Comparison of ENCODE assay signal across 1 cellular context in the genomic region with DNA sequence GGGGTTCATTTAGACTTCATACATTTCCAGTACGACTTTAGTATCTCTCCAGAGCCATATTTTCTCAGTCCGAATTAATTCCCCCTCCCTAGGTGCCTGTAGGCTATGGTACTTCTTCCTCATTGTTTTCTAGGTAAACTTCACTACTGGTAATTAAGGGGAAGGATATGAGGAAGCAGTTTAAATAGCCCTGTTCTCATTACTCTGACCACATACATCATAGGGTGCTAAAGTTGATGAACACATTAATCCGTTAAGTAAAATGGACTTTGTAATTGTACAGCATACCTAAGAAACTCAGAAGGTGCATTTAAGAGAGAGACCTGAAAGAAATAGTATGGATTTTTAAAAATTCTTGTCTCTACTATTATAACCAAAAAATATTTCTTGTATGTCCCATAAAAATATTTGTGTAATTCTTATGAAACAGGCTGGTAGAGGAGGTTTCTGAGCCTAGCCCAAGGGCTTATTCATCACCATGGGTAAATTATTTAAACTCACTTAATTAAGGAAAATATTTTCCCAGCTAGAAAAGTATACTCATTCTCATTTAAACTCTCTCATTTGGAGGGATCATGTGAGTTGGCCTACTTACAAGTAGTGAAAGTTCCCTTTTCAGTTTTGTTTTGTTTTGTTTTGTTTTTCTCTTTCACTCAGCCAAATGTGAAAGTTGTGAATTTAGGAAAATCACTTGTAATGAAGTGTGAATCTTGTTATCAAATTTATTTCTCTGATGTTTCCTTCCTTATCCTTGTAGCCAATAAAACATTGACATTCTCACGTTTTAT.
A peak's percentile ranks its signal among the peaks of the same experiment; 100 is the strongest.
TF ChIP-seq lines count a peak whose summit lies in the region.

No MANE protein-coding gene starts in this region.

TF ChIP-seq in GM12878, 131 proteins besides CTCF, POLR2A, EP300 and RAD21 (continued from another document and continues in another):
- TF ChIP-seq, protein P1, sequence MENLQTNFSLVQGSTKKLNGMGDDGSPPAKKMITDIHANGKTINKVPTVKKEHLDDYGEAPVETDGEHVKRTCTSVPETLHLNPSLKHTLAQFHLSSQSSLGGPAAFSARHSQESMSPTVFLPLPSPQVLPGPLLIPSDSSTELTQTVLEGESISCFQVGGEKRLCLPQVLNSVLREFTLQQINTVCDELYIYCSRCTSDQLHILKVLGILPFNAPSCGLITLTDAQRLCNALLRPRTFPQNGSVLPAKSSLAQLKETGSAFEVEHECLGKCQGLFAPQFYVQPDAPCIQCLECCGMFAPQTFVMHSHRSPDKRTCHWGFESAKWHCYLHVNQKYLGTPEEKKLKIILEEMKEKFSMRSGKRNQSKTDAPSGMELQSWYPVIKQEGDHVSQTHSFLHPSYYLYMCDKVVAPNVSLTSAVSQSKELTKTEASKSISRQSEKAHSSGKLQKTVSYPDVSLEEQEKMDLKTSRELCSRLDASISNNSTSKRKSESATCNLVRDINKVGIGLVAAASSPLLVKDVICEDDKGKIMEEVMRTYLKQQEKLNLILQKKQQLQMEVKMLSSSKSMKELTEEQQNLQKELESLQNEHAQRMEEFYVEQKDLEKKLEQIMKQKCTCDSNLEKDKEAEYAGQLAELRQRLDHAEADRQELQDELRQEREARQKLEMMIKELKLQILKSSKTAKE (IDR thresholded peaks at IDR 0.05; ENCODE audit: low read depth, poor library complexity, severe bottlenecking) = peak; percentile 34
- TF ChIP-seq HCFC1 (IDR thresholded peaks at IDR 0.05; ENCODE audit: low read length) (no peak), BCL11A (IDR thresholded peaks at IDR 0.05; ENCODE audit: low read depth, low read length) (no peak), NR2C1 (IDR thresholded peaks at IDR 0.05) (no peak), CBX5 (IDR thresholded peaks at IDR 0.05; ENCODE audit: low read depth) (no peak), MXI1 (IDR thresholded peaks at IDR 0.05; ENCODE audit: low read depth, low read length) (no peak), SRF (IDR thresholded peaks at IDR 0.05; ENCODE audit: low read depth in 2 of 2, low read length in 2 of 2) (no peak), MEF2B (IDR thresholded peaks at IDR 0.05; ENCODE audit: partially characterized antibody, poor library complexity, severe bottlenecking) (no peak), RB1 (IDR thresholded peaks at IDR 0.05; ENCODE audit: borderline replicate concordance) (no peak), EED (IDR thresholded peaks at IDR 0.05; ENCODE audit: low read depth) (no peak), CEBPB (IDR thresholded peaks at IDR 0.05; ENCODE audit: borderline replicate concordance in 1 of 2, low read depth in 2 of 2, low read length in 2 of 2) (no peak), CREB1 (IDR thresholded peaks at IDR 0.05; ENCODE audit: low read depth) (no peak), JUNB (IDR thresholded peaks at IDR 0.05) (0 out of 2 replicates have a peak, but pooled peaks have one; percentile 9), IKZF2 (IDR thresholded peaks at IDR 0.05) (peak; percentile 43 to 53; a peak in 2 of 4 replicates), MYC (IDR thresholded peaks at IDR 0.05; ENCODE audit: insufficient read depth, insufficient read length, insufficient replicate concordance, low read length, severe bottlenecking) (no peak), CBX3 (IDR thresholded peaks at IDR 0.05; ENCODE audit: borderline replicate concordance, low read depth) (no peak), ZNF622 (IDR thresholded peaks at IDR 0.05) (no peak), RAD51 (IDR thresholded peaks at IDR 0.05) (peak; percentile 59), LARP7 (IDR thresholded peaks at IDR 0.05) (no peak), MEF2A (IDR thresholded peaks at IDR 0.05; ENCODE audit: insufficient read depth, low read depth, low read length) (no peak), FOS (IDR thresholded peaks at IDR 0.05; ENCODE audit: borderline replicate concordance, extremely low read depth, insufficient read length) (no peak), KDM1A (IDR thresholded peaks at IDR 0.05; ENCODE audit: borderline replicate concordance) (no peak), ATF7 (IDR thresholded peaks at IDR 0.05; ENCODE audit: low read depth) (no peak), NR2F1 (conservative IDR thresholded peaks at IDR 0.05) (no peak), POLR2AphosphoS5 (IDR thresholded peaks at IDR 0.05; ENCODE audit: low read length) (no peak), CHD1 (IDR thresholded peaks at IDR 0.05; ENCODE audit: low read depth, low read length) (no peak), ZNF384 (IDR thresholded peaks at IDR 0.05; ENCODE audit: borderline replicate concordance, low read depth, low read length) (no peak), YY1 (IDR thresholded peaks at IDR 0.05; ENCODE audit: low read depth, low read length) (no peak), HDAC2 (IDR thresholded peaks at IDR 0.05) (no peak), FOXK2 (IDR thresholded peaks at IDR 0.05) (no peak), GABPA (IDR thresholded peaks at IDR 0.05; ENCODE audit: low read depth) (no peak), STAT1 (conservative IDR thresholded peaks at IDR 0.05) (no peak)
- TF ChIP-seq, protein P2, sequence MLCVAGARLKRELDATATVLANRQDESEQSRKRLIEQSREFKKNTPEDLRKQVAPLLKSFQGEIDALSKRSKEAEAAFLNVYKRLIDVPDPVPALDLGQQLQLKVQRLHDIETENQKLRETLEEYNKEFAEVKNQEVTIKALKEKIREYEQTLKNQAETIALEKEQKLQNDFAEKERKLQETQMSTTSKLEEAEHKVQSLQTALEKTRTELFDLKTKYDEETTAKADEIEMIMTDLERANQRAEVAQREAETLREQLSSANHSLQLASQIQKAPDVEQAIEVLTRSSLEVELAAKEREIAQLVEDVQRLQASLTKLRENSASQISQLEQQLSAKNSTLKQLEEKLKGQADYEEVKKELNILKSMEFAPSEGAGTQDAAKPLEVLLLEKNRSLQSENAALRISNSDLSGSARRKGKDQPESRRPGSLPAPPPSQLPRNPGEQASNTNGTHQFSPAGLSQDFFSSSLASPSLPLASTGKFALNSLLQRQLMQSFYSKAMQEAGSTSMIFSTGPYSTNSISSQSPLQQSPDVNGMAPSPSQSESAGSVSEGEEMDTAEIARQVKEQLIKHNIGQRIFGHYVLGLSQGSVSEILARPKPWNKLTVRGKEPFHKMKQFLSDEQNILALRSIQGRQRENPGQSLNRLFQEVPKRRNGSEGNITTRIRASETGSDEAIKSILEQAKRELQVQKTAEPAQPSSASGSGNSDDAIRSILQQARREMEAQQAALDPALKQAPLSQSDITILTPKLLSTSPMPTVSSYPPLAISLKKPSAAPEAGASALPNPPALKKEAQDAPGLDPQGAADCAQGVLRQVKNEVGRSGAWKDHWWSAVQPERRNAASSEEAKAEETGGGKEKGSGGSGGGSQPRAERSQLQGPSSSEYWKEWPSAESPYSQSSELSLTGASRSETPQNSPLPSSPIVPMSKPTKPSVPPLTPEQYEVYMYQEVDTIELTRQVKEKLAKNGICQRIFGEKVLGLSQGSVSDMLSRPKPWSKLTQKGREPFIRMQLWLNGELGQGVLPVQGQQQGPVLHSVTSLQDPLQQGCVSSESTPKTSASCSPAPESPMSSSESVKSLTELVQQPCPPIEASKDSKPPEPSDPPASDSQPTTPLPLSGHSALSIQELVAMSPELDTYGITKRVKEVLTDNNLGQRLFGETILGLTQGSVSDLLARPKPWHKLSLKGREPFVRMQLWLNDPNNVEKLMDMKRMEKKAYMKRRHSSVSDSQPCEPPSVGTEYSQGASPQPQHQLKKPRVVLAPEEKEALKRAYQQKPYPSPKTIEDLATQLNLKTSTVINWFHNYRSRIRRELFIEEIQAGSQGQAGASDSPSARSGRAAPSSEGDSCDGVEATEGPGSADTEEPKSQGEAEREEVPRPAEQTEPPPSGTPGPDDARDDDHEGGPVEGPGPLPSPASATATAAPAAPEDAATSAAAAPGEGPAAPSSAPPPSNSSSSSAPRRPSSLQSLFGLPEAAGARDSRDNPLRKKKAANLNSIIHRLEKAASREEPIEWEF (IDR thresholded peaks at IDR 0.05; ENCODE audit: insufficient replicate concordance, low read depth, low read length) = no peak
- TF ChIP-seq, protein P3, sequence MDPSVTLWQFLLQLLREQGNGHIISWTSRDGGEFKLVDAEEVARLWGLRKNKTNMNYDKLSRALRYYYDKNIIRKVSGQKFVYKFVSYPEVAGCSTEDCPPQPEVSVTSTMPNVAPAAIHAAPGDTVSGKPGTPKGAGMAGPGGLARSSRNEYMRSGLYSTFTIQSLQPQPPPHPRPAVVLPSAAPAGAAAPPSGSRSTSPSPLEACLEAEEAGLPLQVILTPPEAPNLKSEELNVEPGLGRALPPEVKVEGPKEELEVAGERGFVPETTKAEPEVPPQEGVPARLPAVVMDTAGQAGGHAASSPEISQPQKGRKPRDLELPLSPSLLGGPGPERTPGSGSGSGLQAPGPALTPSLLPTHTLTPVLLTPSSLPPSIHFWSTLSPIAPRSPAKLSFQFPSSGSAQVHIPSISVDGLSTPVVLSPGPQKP (IDR thresholded peaks at IDR 0.05; ENCODE audit: low read depth, low read length) = no peak
- TF ChIP-seq, protein P4, sequence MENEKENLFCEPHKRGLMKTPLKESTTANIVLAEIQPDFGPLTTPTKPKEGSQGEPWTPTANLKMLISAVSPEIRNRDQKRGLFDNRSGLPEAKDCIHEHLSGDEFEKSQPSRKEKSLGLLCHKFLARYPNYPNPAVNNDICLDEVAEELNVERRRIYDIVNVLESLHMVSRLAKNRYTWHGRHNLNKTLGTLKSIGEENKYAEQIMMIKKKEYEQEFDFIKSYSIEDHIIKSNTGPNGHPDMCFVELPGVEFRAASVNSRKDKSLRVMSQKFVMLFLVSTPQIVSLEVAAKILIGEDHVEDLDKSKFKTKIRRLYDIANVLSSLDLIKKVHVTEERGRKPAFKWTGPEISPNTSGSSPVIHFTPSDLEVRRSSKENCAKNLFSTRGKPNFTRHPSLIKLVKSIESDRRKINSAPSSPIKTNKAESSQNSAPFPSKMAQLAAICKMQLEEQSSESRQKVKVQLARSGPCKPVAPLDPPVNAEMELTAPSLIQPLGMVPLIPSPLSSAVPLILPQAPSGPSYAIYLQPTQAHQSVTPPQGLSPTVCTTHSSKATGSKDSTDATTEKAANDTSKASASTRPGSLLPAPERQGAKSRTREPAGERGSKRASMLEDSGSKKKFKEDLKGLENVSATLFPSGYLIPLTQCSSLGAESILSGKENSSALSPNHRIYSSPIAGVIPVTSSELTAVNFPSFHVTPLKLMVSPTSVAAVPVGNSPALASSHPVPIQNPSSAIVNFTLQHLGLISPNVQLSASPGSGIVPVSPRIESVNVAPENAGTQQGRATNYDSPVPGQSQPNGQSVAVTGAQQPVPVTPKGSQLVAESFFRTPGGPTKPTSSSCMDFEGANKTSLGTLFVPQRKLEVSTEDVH (IDR thresholded peaks at IDR 0.05; ENCODE audit: low read depth, partially characterized antibody) = no peak
- TF ChIP-seq, protein P5, sequence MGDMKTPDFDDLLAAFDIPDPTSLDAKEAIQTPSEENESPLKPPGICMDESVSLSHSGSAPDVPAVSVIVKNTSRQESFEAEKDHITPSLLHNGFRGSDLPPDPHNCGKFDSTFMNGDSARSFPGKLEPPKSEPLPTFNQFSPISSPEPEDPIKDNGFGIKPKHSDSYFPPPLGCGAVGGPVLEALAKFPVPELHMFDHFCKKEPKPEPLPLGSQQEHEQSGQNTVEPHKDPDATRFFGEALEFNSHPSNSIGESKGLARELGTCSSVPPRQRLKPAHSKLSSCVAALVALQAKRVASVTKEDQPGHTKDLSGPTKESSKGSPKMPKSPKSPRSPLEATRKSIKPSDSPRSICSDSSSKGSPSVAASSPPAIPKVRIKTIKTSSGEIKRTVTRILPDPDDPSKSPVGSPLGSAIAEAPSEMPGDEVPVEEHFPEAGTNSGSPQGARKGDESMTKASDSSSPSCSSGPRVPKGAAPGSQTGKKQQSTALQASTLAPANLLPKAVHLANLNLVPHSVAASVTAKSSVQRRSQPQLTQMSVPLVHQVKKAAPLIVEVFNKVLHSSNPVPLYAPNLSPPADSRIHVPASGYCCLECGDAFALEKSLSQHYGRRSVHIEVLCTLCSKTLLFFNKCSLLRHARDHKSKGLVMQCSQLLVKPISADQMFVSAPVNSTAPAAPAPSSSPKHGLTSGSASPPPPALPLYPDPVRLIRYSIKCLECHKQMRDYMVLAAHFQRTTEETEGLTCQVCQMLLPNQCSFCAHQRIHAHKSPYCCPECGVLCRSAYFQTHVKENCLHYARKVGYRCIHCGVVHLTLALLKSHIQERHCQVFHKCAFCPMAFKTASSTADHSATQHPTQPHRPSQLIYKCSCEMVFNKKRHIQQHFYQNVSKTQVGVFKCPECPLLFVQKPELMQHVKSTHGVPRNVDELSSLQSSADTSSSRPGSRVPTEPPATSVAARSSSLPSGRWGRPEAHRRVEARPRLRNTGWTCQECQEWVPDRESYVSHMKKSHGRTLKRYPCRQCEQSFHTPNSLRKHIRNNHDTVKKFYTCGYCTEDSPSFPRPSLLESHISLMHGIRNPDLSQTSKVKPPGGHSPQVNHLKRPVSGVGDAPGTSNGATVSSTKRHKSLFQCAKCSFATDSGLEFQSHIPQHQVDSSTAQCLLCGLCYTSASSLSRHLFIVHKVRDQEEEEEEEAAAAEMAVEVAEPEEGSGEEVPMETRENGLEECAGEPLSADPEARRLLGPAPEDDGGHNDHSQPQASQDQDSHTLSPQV (IDR thresholded peaks at IDR 0.05) = no peak
- TF ChIP-seq, protein P6, sequence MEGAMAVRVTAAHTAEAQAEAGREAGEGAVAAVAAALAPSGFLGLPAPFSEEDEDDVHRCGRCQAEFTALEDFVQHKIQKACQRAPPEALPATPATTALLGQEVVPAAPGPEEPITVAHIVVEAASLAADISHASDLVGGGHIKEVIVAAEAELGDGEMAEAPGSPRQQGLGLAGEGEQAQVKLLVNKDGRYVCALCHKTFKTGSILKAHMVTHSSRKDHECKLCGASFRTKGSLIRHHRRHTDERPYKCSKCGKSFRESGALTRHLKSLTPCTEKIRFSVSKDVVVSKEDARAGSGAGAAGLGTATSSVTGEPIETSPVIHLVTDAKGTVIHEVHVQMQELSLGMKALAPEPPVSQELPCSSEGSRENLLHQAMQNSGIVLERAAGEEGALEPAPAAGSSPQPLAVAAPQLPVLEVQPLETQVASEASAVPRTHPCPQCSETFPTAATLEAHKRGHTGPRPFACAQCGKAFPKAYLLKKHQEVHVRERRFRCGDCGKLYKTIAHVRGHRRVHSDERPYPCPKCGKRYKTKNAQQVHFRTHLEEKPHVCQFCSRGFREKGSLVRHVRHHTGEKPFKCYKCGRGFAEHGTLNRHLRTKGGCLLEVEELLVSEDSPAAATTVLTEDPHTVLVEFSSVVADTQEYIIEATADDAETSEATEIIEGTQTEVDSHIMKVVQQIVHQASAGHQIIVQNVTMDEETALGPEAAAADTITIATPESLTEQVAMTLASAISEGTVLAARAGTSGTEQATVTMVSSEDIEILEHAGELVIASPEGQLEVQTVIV (IDR thresholded peaks at IDR 0.05; ENCODE audit: borderline replicate concordance, partially characterized antibody) = no peak
- TF ChIP-seq, protein P7, sequence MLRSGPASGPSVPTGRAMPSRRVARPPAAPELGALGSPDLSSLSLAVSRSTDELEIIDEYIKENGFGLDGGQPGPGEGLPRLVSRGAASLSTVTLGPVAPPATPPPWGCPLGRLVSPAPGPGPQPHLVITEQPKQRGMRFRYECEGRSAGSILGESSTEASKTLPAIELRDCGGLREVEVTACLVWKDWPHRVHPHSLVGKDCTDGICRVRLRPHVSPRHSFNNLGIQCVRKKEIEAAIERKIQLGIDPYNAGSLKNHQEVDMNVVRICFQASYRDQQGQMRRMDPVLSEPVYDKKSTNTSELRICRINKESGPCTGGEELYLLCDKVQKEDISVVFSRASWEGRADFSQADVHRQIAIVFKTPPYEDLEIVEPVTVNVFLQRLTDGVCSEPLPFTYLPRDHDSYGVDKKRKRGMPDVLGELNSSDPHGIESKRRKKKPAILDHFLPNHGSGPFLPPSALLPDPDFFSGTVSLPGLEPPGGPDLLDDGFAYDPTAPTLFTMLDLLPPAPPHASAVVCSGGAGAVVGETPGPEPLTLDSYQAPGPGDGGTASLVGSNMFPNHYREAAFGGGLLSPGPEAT (IDR thresholded peaks at IDR 0.05; ENCODE audit: low read depth) = 0 out of 2 replicates have a peak, but pooled peaks have one; percentile 12
